In genomic region chr6:29509239-29509638, GRCh38 we compare ENCODE assay signal across 1 cellular context.
TF ChIP-seq lines count a peak whose summit lies in the region.

No MANE protein-coding gene starts in this region.

TF ChIP-seq in IMR-90, 13 proteins besides CTCF, POLR2A, EP300 and RAD21:
- TF ChIP-seq MXI1 (IDR thresholded peaks at IDR 0.05; ENCODE audit: borderline replicate concordance, low read depth, low read length) (no peak), FOS (IDR thresholded peaks at IDR 0.05; ENCODE audit: low read depth, low read length) (no peak), MAFK (IDR thresholded peaks at IDR 0.05; ENCODE audit: low read depth, low read length) (no peak), BHLHE40 (IDR thresholded peaks at IDR 0.05; ENCODE audit: low read depth, low read length) (no peak), MAZ (IDR thresholded peaks at IDR 0.05; ENCODE audit: borderline replicate concordance, low read depth, low read length) (no peak), NFE2L2 (IDR thresholded peaks at IDR 0.05; ENCODE audit: low read depth, low read length) (no peak)
